In the genomic region with DNA sequence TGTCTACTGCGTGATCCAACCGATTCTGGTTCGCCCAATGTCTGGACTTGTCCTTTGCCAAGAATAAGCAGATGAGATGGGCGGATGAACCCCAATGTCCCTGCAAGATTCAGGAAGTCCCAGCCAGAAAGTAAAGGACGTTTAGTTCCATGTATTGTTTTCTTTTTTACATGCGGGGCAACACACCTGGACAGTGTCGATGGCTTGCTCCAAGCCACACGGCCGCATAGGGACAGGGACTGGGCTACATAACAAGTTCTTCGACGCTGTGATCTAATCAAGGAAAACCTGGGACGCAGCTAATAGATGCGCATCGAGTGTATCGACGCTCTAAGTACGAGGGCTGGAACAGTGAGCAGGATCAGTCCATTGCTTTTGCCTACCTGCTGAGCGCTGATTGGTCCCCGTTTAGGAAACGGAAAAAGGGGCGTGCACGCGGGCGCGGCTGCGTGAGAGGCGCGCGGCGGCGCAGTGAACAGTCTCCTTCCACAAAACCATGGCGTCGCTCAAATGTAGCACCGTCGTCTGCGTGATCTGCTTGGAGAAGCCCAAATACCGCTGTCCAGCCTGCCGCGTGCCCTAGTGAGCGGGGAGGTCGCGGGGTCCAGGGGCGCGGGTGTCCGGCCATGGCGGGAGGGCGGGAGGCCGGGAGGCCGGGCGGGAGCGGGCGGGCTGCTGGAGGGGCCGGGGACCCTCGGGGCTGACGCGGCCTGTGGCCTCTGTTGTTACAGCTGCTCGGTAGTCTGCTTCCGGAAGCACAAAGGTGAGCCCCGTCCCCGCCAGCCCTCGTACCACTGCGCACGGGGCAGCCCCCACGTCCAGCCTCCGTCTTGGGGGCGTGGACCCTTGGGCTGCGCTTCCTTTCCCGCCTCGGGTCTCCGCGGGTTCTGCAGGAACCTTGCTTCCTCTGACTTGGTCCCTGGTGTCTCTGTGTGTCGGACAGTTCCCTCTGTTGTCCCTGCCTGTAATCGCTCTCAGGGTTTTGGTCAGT, we compare ENCODE assay signal across 8 cellular contexts. TPM values are rescaled to one million over a fixed set of nuclear protein-coding genes. Genes with fewer than 3 reads are reported as not detected.
DNase-seq lines count a peak whose midpoint lies in the region; ATAC-seq and TF ChIP-seq lines count a peak whose summit lies in the region.

Gene ZNHIT3, plus strand, starts transcription at position 478 of the 991 bp plus-strand sequence. Its CDS starts 19 bp downstream, at position 497.

- H3K9me3 ChIP-seq in BE2C = peaks cover 3% of the 10 kb centered on the region

- H3K4me3 ChIP-seq in BE2C (ENCODE audit: low read depth, low read length) = peak within 1 kb of the TSS; percentile 95

- no peaks in the 10 kb centered on the region for H3K4me1 ChIP-seq in BE2C

- ATAC-seq in GM19324 (IDR thresholded peaks at IDR 0.05; ENCODE audit: low FRiP score, unreplicated experiment) (peak; percentile 82), HG03460 (IDR thresholded peaks at IDR 0.05; ENCODE audit: unreplicated experiment) (peak; percentile 82)

- peak; percentile 92 for DNase-seq in BE2C
- DNase-seq in NCI-H524 treated with DMSO at 0.1 percent for 48 hours (lab: John Stamatoyannopoulos, UW) = peak; percentile 84
- peak; percentile 86 to 87 for DNase-seq in activated CD4-positive, alpha-beta T cell treated with anti-CD3 and anti-CD28 coated beads for 4 hours
- peak; percentile 71 to 85 (median 82) for DNase-seq in stimulated activated CD4-positive, alpha-beta T cell treated with anti-CD3 and anti-CD28 coated beads, Interleukin-1b, Interleukin-23, amount 100 ng/mL, for 24 hours (ENCODE audit: low read depth in 4 of 4, low spot score in 1 of 4)

- no peak for TF ChIP-seq CTCF in BE2C (IDR thresholded peaks at IDR 0.05; ENCODE audit: low read depth, low read length)

- H3K27me3 ChIP-seq in BE2C (peaks cover 11% of the 10 kb centered on the region), layer of hippocampus (ENCODE audit: control insufficient read depth, insufficient read depth, low read length) (no peaks in the 10 kb centered on the region)

- H3K27ac ChIP-seq in cingulate gyrus (ENCODE audit: low read depth, low read length) (peak within 1 kb of the TSS; percentile 67), layer of hippocampus (ENCODE audit: low read depth, low read length) (peak within 1 kb of the TSS; percentile 67)

- H3K36me3 ChIP-seq in BE2C = no peaks in the 10 kb centered on the region

RNA-seq across cellular contexts. Expression of gene ZNHIT3, which starts in this region (rescaled TPM):
- 159 TPM for polyA plus RNA-seq in BE2C (2012; ENCODE audit: insufficient read depth, insufficient read length, low read depth)

Comparison
In these comparisons a context has a peak if more than half of its experiments do, and no peak if none do; other contexts are left out.
1. Peak in every context shown above with its lines: DNase-seq, ATAC-seq, H3K4me3 ChIP-seq and H3K27ac ChIP-seq.